Comparison of ENCODE assay signal across 10 cellular contexts in the genomic region with DNA sequence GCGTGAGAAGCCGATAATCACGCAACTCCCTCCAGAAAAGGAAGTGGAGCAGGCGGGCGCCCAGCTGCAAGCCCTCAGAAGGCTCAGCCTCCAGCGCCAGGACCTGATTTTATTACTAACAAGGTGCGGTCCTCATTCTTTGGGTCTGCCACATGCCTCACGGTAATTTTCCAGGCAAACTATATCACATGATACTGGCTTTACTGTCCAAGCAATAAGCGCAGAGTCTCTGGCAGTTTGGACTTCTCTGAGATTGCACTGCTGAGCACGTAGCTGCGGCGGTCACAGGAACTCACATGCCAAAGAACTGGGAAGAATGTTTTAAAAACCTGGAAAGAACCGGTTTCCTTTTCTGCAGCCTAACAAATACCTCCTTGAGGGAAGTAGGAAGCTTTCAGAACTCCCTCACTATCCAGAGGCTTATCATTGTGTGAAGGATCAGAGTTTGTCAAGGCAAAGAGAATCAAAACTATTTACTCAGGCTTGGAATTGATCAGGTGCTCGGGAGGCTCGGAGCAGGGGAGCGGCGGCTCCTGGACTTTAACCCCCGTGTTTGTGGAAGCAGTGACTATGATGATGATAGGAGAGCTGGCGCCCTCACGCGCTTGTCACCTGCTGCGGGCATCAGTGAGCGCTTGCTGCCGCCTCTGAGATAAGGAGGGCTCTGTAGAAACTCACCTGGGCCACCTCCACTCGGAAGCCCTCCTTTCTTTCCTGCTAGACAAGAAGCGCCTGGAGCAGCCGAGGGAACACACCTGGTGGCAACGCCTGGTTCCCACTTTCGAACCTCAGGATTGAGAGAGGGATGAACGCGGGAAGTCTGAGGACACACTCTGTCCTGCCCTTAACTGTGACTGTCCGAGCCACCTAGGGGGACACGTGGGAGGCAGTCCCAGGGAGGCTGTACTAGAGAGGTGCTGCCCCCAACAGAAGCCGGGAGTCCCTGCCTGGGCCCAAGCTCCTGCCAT. TPM values are rescaled to one million over a fixed set of nuclear protein-coding genes. Genes with fewer than 3 reads are reported as not detected.
DNase-seq lines count a peak whose midpoint lies in the region; ATAC-seq and TF ChIP-seq lines count a peak whose summit lies in the region.
"Had no signal": no experiment of that assay in that cellular context is flagged by ENCODE, and none has a peak within 500 bp of the region (broad histone marks: within the 10 kb centered on the region; RNA-seq: fewer than 3 reads in every experiment).

No MANE protein-coding gene starts in this region.

- H3K9me3 ChIP-seq in breast epithelium (peaks cover 10 to 13% of the 10 kb centered on the region in 2 donors), duodenal mucosa (ENCODE audit: control insufficient read depth in 1 of 2, low read length in 2 of 2) (peaks cover 8 to 24% of the 10 kb centered on the region in 2 donors), vagina (peaks cover 7% of the 10 kb centered on the region)

- H3K4me3 ChIP-seq in breast epithelium (peak overlapping the region; percentile 4 to 57 (median 45)), duodenal mucosa (ENCODE audit: low read depth in 1 of 2, low read length in 2 of 2) (peak overlapping the region; percentile 49 to 61), mesendoderm (ENCODE audit: low read length) (no peak overlapping the region), vagina (peak overlapping the region; percentile 22 to 32)

- CTCF ChIA-PET in MCF 10A (lab: Yijun Ruan, JAX) = interaction anchor here (0.6 to 1.8 kb wide), 4 partner anchors 13 to 310 kb away, joined by 4 to 5 read pairs (median 4); no protein-coding TSS in a partner anchor

- H4K8ac ChIP-seq in mesendoderm (ENCODE audit: low read depth, low read length) = no peak overlapping the region

- H3K4me2 ChIP-seq in mesendoderm (ENCODE audit: low read length) = no peak overlapping the region

- H3K18ac ChIP-seq in mesendoderm (ENCODE audit: low read length) = no peak overlapping the region

- H3K27ac ChIP-seq in breast epithelium (peak overlapping the region; percentile 40 to 64), duodenal mucosa (ENCODE audit: low read depth, low read length) (peak overlapping the region; percentile 93), mesendoderm (ENCODE audit: low read depth, low read length) (no peak overlapping the region), vagina (peak overlapping the region; percentile 15)

- H3K27me3 ChIP-seq in breast epithelium (no peaks in the 10 kb centered on the region), duodenal mucosa (ENCODE audit: control insufficient read depth in 1 of 2, insufficient read depth in 2 of 2, low read length in 2 of 2) (no peaks in the 10 kb centered on the region), mesendoderm (ENCODE audit: insufficient read depth, low read length, poor library complexity) (no peaks in the 10 kb centered on the region), vagina (no peaks in the 10 kb centered on the region)

- H2BK15ac ChIP-seq in mesendoderm (replicated peaks; ENCODE audit: low read depth) = no peak overlapping the region

- H3K9ac ChIP-seq in duodenal mucosa (ENCODE audit: low read depth in 1 of 2, low read length in 2 of 2) = peak overlapping the region; percentile 73 to 80
- H3K9ac ChIP-seq in mesendoderm (ENCODE audit: low read length) = no peak overlapping the region

- H3K79me1 ChIP-seq in mesendoderm (ENCODE audit: low read length) = no peaks in the 10 kb centered on the region

- no peak for TF ChIP-seq CTCF in breast epithelium (IDR thresholded peaks at IDR 0.05)
- TF ChIP-seq CTCF in MCF 10A (IDR thresholded peaks at IDR 0.05; ENCODE audit: unreplicated experiment) = no peak
- no peak for TF ChIP-seq CTCF in vagina (IDR thresholded peaks at IDR 0.05)

- H3K4ac ChIP-seq in mesendoderm (ENCODE audit: low read depth, low read length) = no peak overlapping the region

- H2AK5ac ChIP-seq in mesendoderm (ENCODE audit: low read length) = no peak overlapping the region

- H3K27ac Mint-ChIP-seq in MCF 10A (ENCODE audit: low read depth, unreplicated experiment) = no peak overlapping the region
- peak overlapping the region in 1 of 2 donors; percentile 77 for H3K27ac Mint-ChIP-seq in effector memory CD8-positive, alpha-beta T cell

- intact Hi-C loops in breast epithelium (cut with DNase I; ENCODE audit: low total_unique reads) = no loop called here
- intact Hi-C loops in MCF 10A (cut with micrococcal nuclease) = no loop called here
- intact Hi-C loops in vagina (cut with DNase I) = no loop called here

- H3K4me1 ChIP-seq in breast epithelium (no peaks in the 10 kb centered on the region), duodenal mucosa (ENCODE audit: control insufficient read depth in 1 of 2, insufficient read depth in 2 of 2, low read length in 2 of 2) (peaks cover 34 to 36% of the 10 kb centered on the region in 2 donors), mesendoderm (ENCODE audit: control insufficient read depth, low read depth, low read length) (no peaks in the 10 kb centered on the region), vagina (peaks cover 10% of the 10 kb centered on the region)

- TF ChIP-seq POLR2A in breast epithelium (IDR thresholded peaks at IDR 0.05) (no peak), vagina (IDR thresholded peaks at IDR 0.05) (no peak)

- no peak overlapping the region for H3K4me3 Mint-ChIP-seq in MCF 10A (ENCODE audit: unreplicated experiment)
- H3K4me3 Mint-ChIP-seq in effector memory CD8-positive, alpha-beta T cell = no peak overlapping the region

- H2BK120ac ChIP-seq in mesendoderm (ENCODE audit: low read depth, low read length) = no peak overlapping the region

- ATAC-seq in effector memory CD8-positive, alpha-beta T cell (replicated peaks) = no peak

- no CpG with 5 or more reads among the region's 34 CpGs for WGBS in mesendoderm (ENCODE audit: extremely low coverage, insufficient coverage, low lambda C conversion rate)

- POLR2A ChIA-PET in MCF 10A (lab: Yijun Ruan, JAX) = interaction anchor here (0.6 to 1.0 kb wide), 4 partner anchors 9 to 141 kb away, joined by 3 to 5 read pairs (median 4); no protein-coding TSS in a partner anchor

- H3K9me3 Mint-ChIP-seq in MCF 10A (ENCODE audit: unreplicated experiment) = peaks cover 30% of the 10 kb centered on the region
- peaks cover 4 to 12% of the 10 kb centered on the region in 2 donors for H3K9me3 Mint-ChIP-seq in effector memory CD8-positive, alpha-beta T cell

- no peaks in the 10 kb centered on the region for H3K27me3 Mint-ChIP-seq in MCF 10A (ENCODE audit: insufficient read depth, unreplicated experiment)
- peaks cover 14 to 29% of the 10 kb centered on the region in 2 donors for H3K27me3 Mint-ChIP-seq in effector memory CD8-positive, alpha-beta T cell

- DNase-seq in breast epithelium (ENCODE audit: low spot score in 2 of 2) (no peak), MCF 10A (ENCODE audit: unreplicated experiment) (no peak), mesendoderm (peak; percentile 11), vagina (ENCODE audit: extremely low spot score in 2 of 2) (peak; percentile 84 to 85), activated gamma-delta T cell treated with Interleukin-2 at 50 U/mL for 16 hours (no peak), NCI-H2081 (lab: John Stamatoyannopoulos, UW) (no peak)
- DNase-seq in effector memory CD8-positive, alpha-beta T cell = no peak
- DNase-seq: activated CD8-positive, alpha-beta memory T cell treated with anti-CD3 and anti-CD28 coated beads for 24 hours; NCI-H1930 had no signal

- no peak overlapping the region for H2BK5ac ChIP-seq in mesendoderm (ENCODE audit: low read length)

- no peak overlapping the region for H3K56ac ChIP-seq in mesendoderm (ENCODE audit: low read length)

- H3K23ac ChIP-seq in mesendoderm (ENCODE audit: low read length) = no peak overlapping the region

- peaks cover 5% of the 10 kb centered on the region for H3K4me1 Mint-ChIP-seq in MCF 10A (ENCODE audit: insufficient read depth, unreplicated experiment)
- no peaks in the 10 kb centered on the region for H3K4me1 Mint-ChIP-seq in effector memory CD8-positive, alpha-beta T cell (ENCODE audit: low read depth in 2 of 2)

- no peak overlapping the region for H4K5ac ChIP-seq in mesendoderm (ENCODE audit: low read length)

- no peaks in the 10 kb centered on the region for H3K79me2 ChIP-seq in mesendoderm (ENCODE audit: control insufficient read depth, insufficient read depth, low read length)

- BruUV-seq in MCF 10A (replicated peaks; lab: Mats Ljungman, UMichigan) = no TSS peak

- H3K36me3 Mint-ChIP-seq in MCF 10A (ENCODE audit: insufficient read depth, unreplicated experiment) = no peaks in the 10 kb centered on the region
- no peaks in the 10 kb centered on the region for H3K36me3 Mint-ChIP-seq in effector memory CD8-positive, alpha-beta T cell (ENCODE audit: insufficient read depth)

- no peaks in the 10 kb centered on the region for H3K36me3 ChIP-seq in breast epithelium
- no peaks in the 10 kb centered on the region for H3K36me3 ChIP-seq in duodenal mucosa (ENCODE audit: control insufficient read depth in 1 of 2, insufficient read depth in 2 of 2, low read length in 2 of 2)
- no peaks in the 10 kb centered on the region for H3K36me3 ChIP-seq in mesendoderm (ENCODE audit: control insufficient read depth, insufficient read depth, low read length)
- H3K36me3 ChIP-seq in vagina = no peaks in the 10 kb centered on the region

RNA-seq across cellular contexts. Expression of a gene that starts 27.2 kb away (rescaled TPM):
- 10 to 100 TPM in 2 of 3 donors, 1 to 10 TPM in 1; 3.0 to 20.2 (median 15.7) TPM for total RNA-seq in breast epithelium
- 8.9 and 10.3 TPM in 2 replicates for total RNA-seq in MCF 10A (2022)
- polyA plus RNA-seq in mesendoderm (2013, experiment 1 of 2) = 11.5 TPM
- 11.6 TPM for polyA plus RNA-seq in mesendoderm (2013, experiment 2 of 2)
- 8.3 TPM for total RNA-seq in vagina

Comparison
In these comparisons a context has a peak if more than half of its experiments do, and no peak if none do; other contexts are left out.
1. DNase-seq: peak in mesendoderm (single experiment) and vagina (2 of 2); none in breast epithelium (0 of 2), MCF 10A (single experiment), effector memory CD8-positive, alpha-beta T cell (0 of 3), activated gamma-delta T cell treated with Interleukin-2 at 50 U/mL for 16 hours (single experiment) and NCI-H2081 (0 of 2).